Comparison of ENCODE assay signal across 9 cellular contexts in the genomic region with DNA sequence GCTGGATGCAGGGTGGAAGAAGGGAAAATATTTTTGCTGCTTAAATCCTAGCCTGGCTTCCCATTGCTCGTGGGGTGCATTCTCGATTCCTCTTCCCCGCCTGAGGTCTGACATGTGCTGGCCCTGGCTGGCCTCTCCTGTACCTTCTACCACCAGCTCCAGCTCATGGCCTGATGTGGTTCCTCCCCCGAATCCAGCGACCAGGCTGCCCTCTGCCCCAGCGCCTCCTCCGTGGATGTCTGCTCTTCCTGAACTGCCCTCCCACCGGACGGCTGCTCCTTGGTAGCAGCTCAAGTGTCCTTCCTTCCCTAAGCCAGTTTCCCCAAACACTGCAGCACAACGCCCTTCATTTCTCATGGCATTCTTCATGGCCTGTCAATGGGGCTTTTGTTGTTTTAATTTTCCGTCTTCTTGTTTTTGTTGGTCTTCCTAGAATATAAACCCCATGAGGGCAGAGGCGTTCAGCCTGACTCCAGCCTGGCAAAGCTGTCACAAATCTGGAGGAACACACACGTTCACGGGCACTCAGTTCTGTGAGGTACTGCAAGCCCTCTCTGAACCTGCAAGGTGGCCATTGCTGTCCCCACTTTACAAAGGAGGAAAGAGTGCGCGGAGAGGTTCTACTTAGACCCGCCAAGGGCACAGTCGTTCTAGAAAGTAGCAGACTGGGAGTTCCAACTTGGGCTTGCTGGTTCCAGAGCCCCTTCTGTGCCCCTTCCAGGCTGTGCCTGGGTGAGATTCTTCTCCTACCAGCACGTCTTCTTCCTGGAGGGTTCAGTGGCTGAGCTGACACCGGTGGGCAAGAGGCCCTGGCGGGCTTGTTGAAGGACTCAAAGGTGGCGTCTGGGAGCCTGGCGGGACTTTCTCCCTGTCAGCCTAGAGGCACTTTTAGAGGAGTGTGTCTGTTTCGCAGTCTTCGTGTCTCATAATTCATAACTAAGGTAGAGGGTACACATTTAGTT. TPM values are rescaled to one million over a fixed set of nuclear protein-coding genes. Genes with fewer than 3 reads are reported as not detected.
A peak's percentile ranks its signal among the peaks of the same experiment; 100 is the strongest.
DNase-seq lines count a peak whose midpoint lies in the region; ATAC-seq and TF ChIP-seq lines count a peak whose summit lies in the region.
"Had no signal": no experiment of that assay in that cellular context is flagged by ENCODE, and none has a peak within 500 bp of the region (broad histone marks: within the 10 kb centered on the region; RNA-seq: fewer than 3 reads in every experiment).

No MANE protein-coding gene starts in this region.

- intact Hi-C loops in head of caudate nucleus (cut with DNase I), result loop anchor here (10.0 kb wide), 1 partner anchor 63 kb away; no protein-coding TSS in a partner anchor

- H3K27me3 ChIP-seq in right atrium auricular region, result no peaks in the 10 kb centered on the region

- no peaks in the 10 kb centered on the region for H3K9me3 ChIP-seq in T-helper 17 cell (ENCODE audit: control insufficient read depth, low read length, poor library complexity, severe bottlenecking)
- no peaks in the 10 kb centered on the region for H3K9me3 ChIP-seq in right atrium auricular region
- H3K9me3 ChIP-seq: spleen had no signal

- H3K4me3 ChIP-seq in right atrium auricular region, result peak overlapping the region in 1 of 2 donors; percentile 43

- H3K27me3 Mint-ChIP-seq in T-helper 1 cell treated with Interleukin-12 subunit alpha and Interleukin-12 subunit beta and Interleukin-4 antibody, amounts not matched to agents 30 μg/mL and 1 μg/mL, for 36 hours (ENCODE audit: low read depth), result peaks cover 3% of the 10 kb centered on the region
- peaks cover 8% of the 10 kb centered on the region for H3K27me3 Mint-ChIP-seq in T-helper 17 cell
- peaks cover 29 to 37% of the 10 kb centered on the region in 2 donors for H3K27me3 Mint-ChIP-seq in stimulated activated naive B cell treated with anti-CD40 and anti-IgM and Interleukin-4, amounts not matched to agents 10 μg/mL and 1 μg/mL and 100 μg/mL, for 72 hours

- no peaks in the 10 kb centered on the region for H3K36me3 ChIP-seq in right atrium auricular region
- H3K36me3 ChIP-seq: spleen had no signal

- peaks cover 0 to 40% of the 10 kb centered on the region in 2 donors for H3K4me1 ChIP-seq in right atrium auricular region

- no peak for TF ChIP-seq CTCF in right atrium auricular region (IDR thresholded peaks at IDR 0.05)

- no peaks in the 10 kb centered on the region for H3K9me3 Mint-ChIP-seq in T-helper 1 cell treated with Interleukin-12 subunit alpha and Interleukin-12 subunit beta and Interleukin-4 antibody, amounts not matched to agents 30 μg/mL and 1 μg/mL, for 36 hours
- no peaks in the 10 kb centered on the region for H3K9me3 Mint-ChIP-seq in stimulated activated naive B cell treated with anti-CD40 and anti-IgM and Interleukin-4, amounts not matched to agents 10 μg/mL and 1 μg/mL and 100 μg/mL, for 72 hours

- peak overlapping the region; percentile 75 for H3K4me3 Mint-ChIP-seq in T-helper 1 cell treated with Interleukin-12 subunit alpha and Interleukin-12 subunit beta and Interleukin-4 antibody, amounts not matched to agents 30 μg/mL and 1 μg/mL, for 36 hours
- H3K4me3 Mint-ChIP-seq in T-helper 17 cell, result peak overlapping the region; percentile 83
- peak overlapping the region; percentile 45 to 50 for H3K4me3 Mint-ChIP-seq in stimulated activated naive B cell treated with anti-CD40 and anti-IgM and Interleukin-4, amounts not matched to agents 10 μg/mL and 1 μg/mL and 100 μg/mL, for 72 hours

- peak overlapping the region; percentile 77 to 83 for H3K27ac ChIP-seq in right atrium auricular region

- H3K27ac Mint-ChIP-seq in T-helper 1 cell treated with Interleukin-12 subunit alpha and Interleukin-12 subunit beta and Interleukin-4 antibody, amounts not matched to agents 30 μg/mL and 1 μg/mL, for 36 hours, result no peak overlapping the region
- H3K27ac Mint-ChIP-seq in T-helper 17 cell, result peak overlapping the region; percentile 54
- no peak overlapping the region for H3K27ac Mint-ChIP-seq in stimulated activated naive B cell treated with anti-CD40 and anti-IgM and Interleukin-4, amounts not matched to agents 10 μg/mL and 1 μg/mL and 100 μg/mL, for 72 hours

- H3K4me1 Mint-ChIP-seq in T-helper 1 cell treated with Interleukin-12 subunit alpha and Interleukin-12 subunit beta and Interleukin-4 antibody, amounts not matched to agents 30 μg/mL and 1 μg/mL, for 36 hours (ENCODE audit: low read depth), result peaks cover 37% of the 10 kb centered on the region
- peaks cover 14% of the 10 kb centered on the region for H3K4me1 Mint-ChIP-seq in T-helper 17 cell
- H3K4me1 Mint-ChIP-seq in stimulated activated naive B cell treated with anti-CD40 and anti-IgM and Interleukin-4, amounts not matched to agents 10 μg/mL and 1 μg/mL and 100 μg/mL, for 72 hours, result peaks cover 19% of the 10 kb centered on the region in 2 donors

- peaks cover 3% of the 10 kb centered on the region for H3K36me3 Mint-ChIP-seq in T-helper 1 cell treated with Interleukin-12 subunit alpha and Interleukin-12 subunit beta and Interleukin-4 antibody, amounts not matched to agents 30 μg/mL and 1 μg/mL, for 36 hours (ENCODE audit: low read depth)
- no peaks in the 10 kb centered on the region for H3K36me3 Mint-ChIP-seq in T-helper 17 cell (ENCODE audit: low read depth)
- H3K36me3 Mint-ChIP-seq in stimulated activated naive B cell treated with anti-CD40 and anti-IgM and Interleukin-4, amounts not matched to agents 10 μg/mL and 1 μg/mL and 100 μg/mL, for 72 hours, result no peaks in the 10 kb centered on the region

- ATAC-seq in T-helper 17 cell (no peak), GM18868 (IDR thresholded peaks at IDR 0.05; ENCODE audit: unreplicated experiment) (no peak), GM21717 (IDR thresholded peaks at IDR 0.05; ENCODE audit: unreplicated experiment) (no peak)
- no peak for ATAC-seq in stimulated activated naive B cell treated with anti-CD40 and anti-IgM and Interleukin-4, amounts not matched to agents 10 μg/mL and 1 μg/mL and 100 μg/mL, for 72 hours (replicated peaks)

- DNase-seq in T-helper 1 cell, result no peak
- DNase-seq in T-helper 17 cell, result no peak
- DNase-seq in right atrium auricular region (ENCODE audit: low spot score), result no peak
- DNase-seq in stimulated activated naive B cell treated with anti-CD40 and anti-IgM and Interleukin-4, amounts not matched to agents 10 μg/mL and 1 μg/mL and 100 μg/mL, for 72 hours, result no peak
- DNase-seq in head of caudate nucleus, result no peak
- DNase-seq: spleen had no signal

RNA-seq across cellular contexts. Expression of a gene that starts 1.0 kb away (rescaled TPM):
- total RNA-seq in T-helper 17 cell (1 to 10 TPM in 1 of 2 donors, under 1 TPM in 1; 0.73 to 3.0 TPM), right atrium auricular region (10 to 100 TPM; 34.6 to 60.9 TPM)

RNA-seq across cellular contexts. Expression of a gene that starts 39.7 kb away (rescaled TPM):
- total RNA-seq in T-helper 17 cell (10 to 100 TPM; 10.5 to 11.6 TPM), right atrium auricular region (10 to 100 TPM; 20.4 to 21.3 TPM)

Comparison
In these comparisons a context has a peak if more than half of its experiments do, and no peak if none do; other contexts are left out.
1. RNA of a gene that starts 1.0 kb away (total RNA-seq): 34.6 to 60.9 TPM in right atrium auricular region; 0.73 to 3.0 TPM in T-helper 17 cell; every median in the first group is over 4 times any median in the second.
2. Peak in every context shown above with its lines, with median percentiles within 50 percentile points of each other: H3K4me3 Mint-ChIP-seq.